Comparison of ENCODE assay signal across 8 cellular contexts in the genomic region with DNA sequence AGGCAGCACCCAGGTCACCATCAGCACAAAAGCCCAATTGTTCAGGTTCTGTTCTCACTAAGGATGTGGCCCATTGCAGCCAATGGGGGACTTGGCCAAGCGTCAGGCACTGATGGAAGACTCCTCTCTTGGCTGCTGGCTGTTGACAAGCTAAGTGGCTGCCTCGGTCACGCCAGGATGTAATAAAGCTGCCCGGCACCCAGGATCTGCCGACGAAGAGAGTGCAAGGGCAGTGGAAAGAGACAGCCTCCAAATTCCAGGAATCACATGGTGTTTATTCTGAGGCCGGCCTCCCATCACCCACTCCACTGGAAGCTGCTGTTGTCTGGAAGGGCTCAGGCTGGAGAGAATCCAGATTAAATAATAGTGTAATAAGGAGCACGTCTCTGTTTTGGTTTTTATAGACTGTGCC.
A peak's percentile ranks its signal among the peaks of the same experiment; 100 is the strongest.
DNase-seq lines count a peak whose midpoint lies in the region; ATAC-seq and TF ChIP-seq lines count a peak whose summit lies in the region.

No MANE protein-coding gene starts in this region.

- H2AFZ ChIP-seq in Karpas-422 (ENCODE audit: low read length) = no peak overlapping the region

- DNase-seq in MG63 = peak; percentile 30
- DNase-seq in cerebellum (ENCODE audit: low spot score) = peak; percentile 1
- DNase-seq in left lobe of liver (ENCODE audit: low spot score) = peak; percentile 88
- DNase-seq in thyroid gland = peak; percentile 88 to 89
- DNase-seq in Karpas-422 = no peak
- no peak for DNase-seq in foreskin keratinocyte
- no peak for DNase-seq in HK-2 (ENCODE audit: unreplicated experiment)

- TF ChIP-seq CTCF in thyroid gland (IDR thresholded peaks at IDR 0.05) (no peak), foreskin keratinocyte (conservative IDR thresholded peaks at IDR 0.05) (no peak)

- no peak overlapping the region for H3K4me2 ChIP-seq in Karpas-422 (ENCODE audit: low read depth, low read length, poor library complexity, severe bottlenecking)

- peaks cover 0 to 6% of the 10 kb centered on the region in 2 donors for H3K4me1 ChIP-seq in thyroid gland
- no peaks in the 10 kb centered on the region for H3K4me1 ChIP-seq in Karpas-422 (ENCODE audit: low read length)
- H3K4me1 ChIP-seq in foreskin keratinocyte = no peaks in the 10 kb centered on the region

- 12 to 15% methylated on average over 8 of the region's 8 CpGs for WGBS in thyroid gland, 2 donors

- H4K20me1 ChIP-seq in Karpas-422 (ENCODE audit: insufficient read depth, low read depth, low read length) = no peaks in the 10 kb centered on the region

- no peaks in the 10 kb centered on the region for H3K9me2 ChIP-seq in Karpas-422 (replicated peaks; ENCODE audit: insufficient read depth, low read length)

- ATAC-seq in left lobe of liver (peak; percentile 95), GM21381 (IDR thresholded peaks at IDR 0.05; ENCODE audit: unreplicated experiment) (no peak), foreskin keratinocyte (no peak)

- peak in 1 of 2 donors; percentile 8 for TF ChIP-seq POLR2A in thyroid gland (IDR thresholded peaks at IDR 0.05)

- H3K27me3 ChIP-seq in MG63 (no peaks in the 10 kb centered on the region), thyroid gland (no peaks in the 10 kb centered on the region), Karpas-422 (ENCODE audit: low read length) (no peaks in the 10 kb centered on the region), foreskin keratinocyte (no peaks in the 10 kb centered on the region)

- H3K4me3 ChIP-seq in MG63 (no peak overlapping the region), thyroid gland (replicated peaks in 1 of 3) (no peak overlapping the region), Karpas-422 (ENCODE audit: low read length) (no peak overlapping the region)

- no peaks in the 10 kb centered on the region for H3K79me2 ChIP-seq in Karpas-422 (ENCODE audit: low read length)

- H3K36me3 ChIP-seq in MG63 (no peaks in the 10 kb centered on the region), thyroid gland (no peaks in the 10 kb centered on the region), Karpas-422 (ENCODE audit: insufficient read depth, low read length) (no peaks in the 10 kb centered on the region)

- H3K9me3 ChIP-seq in MG63 (no peaks in the 10 kb centered on the region; the same call in 1 of the 2 replicates), thyroid gland (no peaks in the 10 kb centered on the region), Karpas-422 (ENCODE audit: low read length) (peaks cover 17% of the 10 kb centered on the region)

- peak overlapping the region in 1 of 3 donors; percentile 13 for H3K27ac ChIP-seq in thyroid gland
- no peak overlapping the region for H3K27ac ChIP-seq in Karpas-422 (ENCODE audit: low read length)
- no peak overlapping the region for H3K27ac ChIP-seq in foreskin keratinocyte

- H3K9ac ChIP-seq in Karpas-422 (ENCODE audit: low read length) = no peak overlapping the region

- intact Hi-C loops in thyroid gland (cut with DNase I) = no loop called here

Comparison
In these comparisons a context has a peak if more than half of its experiments do, and no peak if none do; other contexts are left out.
1. DNase-seq: peak in MG63 (single experiment), cerebellum (single experiment), left lobe of liver (single experiment) and thyroid gland (2 of 2); none in Karpas-422 (single experiment), foreskin keratinocyte (0 of 2) and HK-2 (single experiment).